Comparison of ENCODE assay signal across 17 cellular contexts in genomic region chr6:138052783-138053182, GRCh38. TPM values are rescaled to one million over a fixed set of nuclear protein-coding genes. Genes with fewer than 3 reads are reported as not detected.
DNase-seq lines count a peak whose midpoint lies in the region; ATAC-seq, FAIRE-seq and TF ChIP-seq lines count a peak whose summit lies in the region.
"Had no signal": no experiment of that assay in that cellular context is flagged by ENCODE, and none has a peak within 500 bp of the region (broad histone marks: within the 10 kb centered on the region; RNA-seq: fewer than 3 reads in every experiment).

No MANE protein-coding gene starts in this region.

- peak; percentile 39 for FAIRE-seq in keratinocyte (lab: Jason Lieb, UNC)
- FAIRE-seq: A204.1 had no signal

- peaks cover 58 to 62% of the 10 kb centered on the region in 2 donors for H3K27me3 Mint-ChIP-seq in stimulated activated naive B cell treated with anti-CD40 and anti-IgM and Interleukin-4, amounts not matched to agents 10 μg/mL and 1 μg/mL and 100 μg/mL, for 72 hours
- H3K27me3 Mint-ChIP-seq in activated naive CD8-positive, alpha-beta T cell treated with anti-CD3 and anti-CD28 coated beads, Interleukin-2, amount 50 U/mL, for 24 hours: peaks cover 41% of the 10 kb centered on the region

- H3K4me1 ChIP-seq in DND-41 (ENCODE audit: insufficient read depth, low read length): peaks cover 5% of the 10 kb centered on the region; the same call in 1 of the 2 replicates
- peaks cover 9% of the 10 kb centered on the region for H3K4me1 ChIP-seq in MM.1S (ENCODE audit: low read length)
- peaks cover 10% of the 10 kb centered on the region for H3K4me1 ChIP-seq in keratinocyte (ENCODE audit: control insufficient read depth, extremely low read depth, insufficient read depth, low read length)
- H3K4me1 ChIP-seq in OCI-LY7 (ENCODE audit: insufficient read depth, low read length, poor library complexity, severe bottlenecking): no peaks in the 10 kb centered on the region
- H3K4me1 ChIP-seq: BE2C, HAP-1, SJCRH30 had no signal

- peaks cover 0 to 6% of the 10 kb centered on the region in 2 donors for H3K4me1 Mint-ChIP-seq in stimulated activated naive B cell treated with anti-CD40 and anti-IgM and Interleukin-4, amounts not matched to agents 10 μg/mL and 1 μg/mL and 100 μg/mL, for 72 hours
- no peaks in the 10 kb centered on the region for H3K4me1 Mint-ChIP-seq in activated naive CD8-positive, alpha-beta T cell treated with anti-CD3 and anti-CD28 coated beads, Interleukin-2, amount 50 U/mL, for 24 hours

- H3K9ac ChIP-seq in DND-41 (ENCODE audit: low read depth, low read length) (no peak overlapping the region), MM.1S (ENCODE audit: low read length) (no peak overlapping the region), keratinocyte (ENCODE audit: control insufficient read depth, extremely low read depth, insufficient read depth, low read length) (no peak overlapping the region)

- dilution Hi-C loops in keratinocyte (cut with MboI; ENCODE audit: extremely low pct_ligation_motif_present, low sequenced_read_pairs): no loop called here

- no peaks in the 10 kb centered on the region for H3F3A ChIP-seq in MM.1S (ENCODE audit: insufficient read depth, low read length)

- H3K27ac ChIP-seq in DND-41 (ENCODE audit: low read length) (no peak overlapping the region), MM.1S (ENCODE audit: low read length) (no peak overlapping the region), keratinocyte (ENCODE audit: control insufficient read depth, insufficient read depth, low read length) (no peak overlapping the region), OCI-LY7 (ENCODE audit: low read depth, low read length, poor library complexity, severe bottlenecking) (no peak overlapping the region)
- H3K27ac ChIP-seq: SJCRH30 had no signal

- H3K27me3 ChIP-seq in DND-41 (ENCODE audit: insufficient read depth, low read length, poor library complexity): no peaks in the 10 kb centered on the region
- no peaks in the 10 kb centered on the region for H3K27me3 ChIP-seq in MM.1S (replicated peaks; ENCODE audit: insufficient read depth, low read length)
- H3K27me3 ChIP-seq in keratinocyte (ENCODE audit: control insufficient read depth, extremely low read depth, insufficient read depth, low read length): no peaks in the 10 kb centered on the region
- H3K27me3 ChIP-seq: BE2C, SJCRH30 had no signal

- H3K4me3 ChIP-seq in DND-41 (ENCODE audit: low read depth in 1 of 2, low read length in 2 of 2) (no peak overlapping the region), MM.1S (ENCODE audit: low read length) (no peak overlapping the region), choroid plexus epithelial cell (ENCODE audit: low read depth, low read length) (no peak overlapping the region), keratinocyte (ENCODE audit: control insufficient read depth in 2 of 3, extremely low read depth in 1 of 3, insufficient read depth in 2 of 3, low read depth in 1 of 3, low read length in 3 of 3) (no peak overlapping the region), OCI-LY7 (ENCODE audit: low read depth, low read length, poor library complexity, severe bottlenecking) (no peak overlapping the region)
- H3K4me3 ChIP-seq: HAP-1, SJCRH30 had no signal

- H3K9me1 ChIP-seq in keratinocyte (ENCODE audit: control insufficient read depth, extremely low read depth, insufficient read depth, low read length): no peaks in the 10 kb centered on the region

- H3K27ac Mint-ChIP-seq in stimulated activated naive B cell treated with anti-CD40 and anti-IgM and Interleukin-4, amounts not matched to agents 10 μg/mL and 1 μg/mL and 100 μg/mL, for 72 hours: no peak overlapping the region
- H3K27ac Mint-ChIP-seq in activated naive CD8-positive, alpha-beta T cell treated with anti-CD3 and anti-CD28 coated beads, Interleukin-2, amount 50 U/mL, for 24 hours: no peak overlapping the region
- H3K27ac Mint-ChIP-seq: CD4-positive, alpha-beta T cell had no signal

- no peak overlapping the region for H2AFZ ChIP-seq in DND-41 (ENCODE audit: low read depth, low read length)
- peak overlapping the region; percentile 35; the same call in 1 of the 2 replicates for H2AFZ ChIP-seq in MM.1S (ENCODE audit: low read length)
- H2AFZ ChIP-seq in keratinocyte (ENCODE audit: control insufficient read depth, low read length): peak overlapping the region; percentile 4
- no peak overlapping the region for H2AFZ ChIP-seq in OCI-LY7 (ENCODE audit: low read length)

- CTCF ChIA-PET in OCI-LY7 (lab: Charles Lee; ENCODE audit: unreplicated experiment): no interaction called here

- H3K9me3 Mint-ChIP-seq in stimulated activated naive B cell treated with anti-CD40 and anti-IgM and Interleukin-4, amounts not matched to agents 10 μg/mL and 1 μg/mL and 100 μg/mL, for 72 hours: peaks cover 22 to 31% of the 10 kb centered on the region in 2 donors
- peaks cover 8% of the 10 kb centered on the region for H3K9me3 Mint-ChIP-seq in activated naive CD8-positive, alpha-beta T cell treated with anti-CD3 and anti-CD28 coated beads, Interleukin-2, amount 50 U/mL, for 24 hours

- no peaks in the 10 kb centered on the region for H3K79me2 ChIP-seq in DND-41 (ENCODE audit: insufficient read depth, low read length)
- H3K79me2 ChIP-seq in MM.1S (ENCODE audit: low read length): no peaks in the 10 kb centered on the region
- H3K79me2 ChIP-seq in keratinocyte (ENCODE audit: control insufficient read depth, insufficient read depth, low read length): no peaks in the 10 kb centered on the region
- no peaks in the 10 kb centered on the region for H3K79me2 ChIP-seq in OCI-LY7 (ENCODE audit: insufficient read depth, low read depth, low read length)

- peak; percentile 50; the same call in 1 of the 3 replicates for ATAC-seq in DND-41 (ENCODE audit: insufficient read depth, low read depth)
- no peak for ATAC-seq in HG03280 (IDR thresholded peaks at IDR 0.05; ENCODE audit: unreplicated experiment)
- ATAC-seq in stimulated activated naive B cell treated with anti-CD40 and anti-IgM and Interleukin-4, amounts not matched to agents 10 μg/mL and 1 μg/mL and 100 μg/mL, for 72 hours (replicated peaks): no peak
- no peak for ATAC-seq in activated naive CD8-positive, alpha-beta T cell treated with anti-CD3 and anti-CD28 coated beads, Interleukin-2, amount 50 U/mL, for 24 hours

- DNase-seq in DND-41: peak; percentile 12
- peak; percentile 26 for DNase-seq in MM.1S
- DNase-seq in choroid plexus epithelial cell (ENCODE audit: low read depth): peak; percentile 2
- no peak for DNase-seq in keratinocyte (ENCODE audit: low read depth, low spot score)
- DNase-seq in stimulated activated naive B cell treated with anti-CD40 and anti-IgM and Interleukin-4, amounts not matched to agents 10 μg/mL and 1 μg/mL and 100 μg/mL, for 72 hours: no peak
- no peak for DNase-seq in activated naive CD8-positive, alpha-beta T cell treated with anti-CD3 and anti-CD28 coated beads, Interleukin-2, amount 50 U/mL, for 24 hours
- DNase-seq in OCI-LY7 (ENCODE audit: low spot score): no peak
- DNase-seq: BE2C; CD4-positive, alpha-beta T cell; MV-4-11; NCI-H1694 treated with DMSO at 0.1 percent for 48 hours; NCI-H510A; NCI-H774; SJCRH30 had no signal

- H3K36me3 Mint-ChIP-seq in stimulated activated naive B cell treated with anti-CD40 and anti-IgM and Interleukin-4, amounts not matched to agents 10 μg/mL and 1 μg/mL and 100 μg/mL, for 72 hours: peaks cover 0 to 9% of the 10 kb centered on the region in 2 donors
- no peaks in the 10 kb centered on the region for H3K36me3 Mint-ChIP-seq in activated naive CD8-positive, alpha-beta T cell treated with anti-CD3 and anti-CD28 coated beads, Interleukin-2, amount 50 U/mL, for 24 hours (ENCODE audit: low read depth)

- POLR2A ChIA-PET in OCI-LY7 (lab: Charles Lee): no interaction called here

- TF ChIP-seq CTCF in DND-41 (IDR thresholded peaks at IDR 0.05; ENCODE audit: borderline replicate concordance, extremely low read depth, low read length, poor library complexity, severe bottlenecking) (no peak), MM.1S (IDR thresholded peaks at IDR 0.05; ENCODE audit: low read length) (no peak), choroid plexus epithelial cell (conservative IDR thresholded peaks at IDR 0.05; ENCODE audit: low read depth, low read length) (no peak), keratinocyte (optimal IDR thresholded peaks at IDR 0.05 in 1 of 3, IDR thresholded peaks at IDR 0.05 in 1 of 3, conservative IDR thresholded peaks at IDR 0.05 in 1 of 3; ENCODE audit: extremely low read depth in 1 of 3, insufficient read depth in 2 of 3, low read length in 3 of 3) (no peak), OCI-LY7 (conservative IDR thresholded peaks at IDR 0.05; ENCODE audit: low read length) (no peak)

- H4K20me1 ChIP-seq in DND-41 (ENCODE audit: insufficient read depth, low read length) (no peaks in the 10 kb centered on the region), MM.1S (ENCODE audit: insufficient read depth, low read length) (no peaks in the 10 kb centered on the region), keratinocyte (ENCODE audit: control insufficient read depth, extremely low read depth, insufficient read depth, low read length) (no peaks in the 10 kb centered on the region), OCI-LY7 (ENCODE audit: insufficient read depth, low read length) (no peaks in the 10 kb centered on the region)

- no peak overlapping the region for H3K4me3 Mint-ChIP-seq in stimulated activated naive B cell treated with anti-CD40 and anti-IgM and Interleukin-4, amounts not matched to agents 10 μg/mL and 1 μg/mL and 100 μg/mL, for 72 hours
- no peak overlapping the region for H3K4me3 Mint-ChIP-seq in activated naive CD8-positive, alpha-beta T cell treated with anti-CD3 and anti-CD28 coated beads, Interleukin-2, amount 50 U/mL, for 24 hours
- H3K4me3 Mint-ChIP-seq: CD4-positive, alpha-beta T cell had no signal

- no TSS peak for BruUV-seq in OCI-LY7 (replicated peaks; lab: Mats Ljungman, UMichigan)

- H3K9me2 ChIP-seq in MM.1S (replicated peaks; ENCODE audit: insufficient read depth, low read length): no peaks in the 10 kb centered on the region
- H3K9me2 ChIP-seq in OCI-LY7 (ENCODE audit: insufficient read depth, low read length): no peaks in the 10 kb centered on the region

- H3K36me3 ChIP-seq in DND-41 (ENCODE audit: insufficient read depth, low read length) (no peaks in the 10 kb centered on the region), MM.1S (replicated peaks; ENCODE audit: insufficient read depth, low read length) (no peaks in the 10 kb centered on the region), keratinocyte (ENCODE audit: control insufficient read depth in 2 of 2, extremely low read depth in 1 of 2, insufficient read depth in 2 of 2, low read length in 2 of 2) (no peaks in the 10 kb centered on the region), OCI-LY7 (ENCODE audit: insufficient read depth, low read length) (no peaks in the 10 kb centered on the region)
- H3K36me3 ChIP-seq: BE2C, HAP-1, SJCRH30 had no signal

- no peak overlapping the region for H3K4me2 ChIP-seq in DND-41 (ENCODE audit: insufficient read depth, low read length)
- no peak overlapping the region for H3K4me2 ChIP-seq in MM.1S (ENCODE audit: low read depth, low read length)
- H3K4me2 ChIP-seq in keratinocyte (ENCODE audit: control insufficient read depth, extremely low read depth, insufficient read depth, low read depth, low read length): peak overlapping the region; percentile 31
- H3K4me2 ChIP-seq in OCI-LY7 (ENCODE audit: low read length): no peak overlapping the region

- intact Hi-C loops in OCI-LY7 (cut with micrococcal nuclease; ENCODE audit: unreplicated experiment): no loop called here

- no peaks in the 10 kb centered on the region for H3K9me3 ChIP-seq in DND-41 (ENCODE audit: insufficient read depth, low read length, severe bottlenecking)
- no peaks in the 10 kb centered on the region for H3K9me3 ChIP-seq in MM.1S (replicated peaks; ENCODE audit: insufficient read depth, low read length)
- no peaks in the 10 kb centered on the region for H3K9me3 ChIP-seq in keratinocyte (ENCODE audit: control insufficient read depth, low read depth, low read length)
- H3K9me3 ChIP-seq in OCI-LY7 (ENCODE audit: low read length): no peaks in the 10 kb centered on the region
- H3K9me3 ChIP-seq: BE2C had no signal

RNA-seq across cellular contexts. Expression of gene PERP, which starts 54.4 kb away (rescaled TPM):
- polyA plus RNA-seq in keratinocyte: 279 to 543 TPM (median 525 TPM) in 3 replicates
- polyA plus RNA-seq in keratinocyte (2011; ENCODE audit: low read depth): 758 TPM
- 314 and 475 TPM in 2 replicates for polyA plus RNA-seq in keratinocyte (2011; cell fraction: cytosol; rRNA removed)
- 637 and 791 TPM in 2 replicates for polyA plus RNA-seq in keratinocyte (2011; cell fraction: nucleus; rRNA removed)
- 460 and 1,316 TPM in 2 replicates for polyA plus RNA-seq in keratinocyte (2012; ENCODE audit: low replicate concordance)
- polyA minus RNA-seq in keratinocyte: 284 to 461 TPM (median 304 TPM) in 3 replicates
- 500 TPM for polyA minus RNA-seq in keratinocyte (2011; cell fraction: cytosol; rRNA and poly(A)+ RNA removed)
- polyA minus RNA-seq in keratinocyte (2011; cell fraction: nucleus; rRNA and poly(A)+ RNA removed): 327 and 470 TPM in 2 replicates
- not detected in 2 replicates for total RNA-seq in OCI-LY7 (2014; rRNA removed; shearing (Covaris generic))
- not detected in 2 replicates for total RNA-seq in OCI-LY7 (2022)

Comparison
In these comparisons a context has a peak if more than half of its experiments do, and no peak if none do; other contexts are left out.
1. DNase-seq: peak in DND-41 (single experiment), MM.1S (single experiment) and choroid plexus epithelial cell (single experiment); none in keratinocyte (single experiment), stimulated activated naive B cell treated with anti-CD40 and anti-IgM and Interleukin-4, amounts not matched to agents 10 μg/mL and 1 μg/mL and 100 μg/mL, for 72 hours (single experiment), activated naive CD8-positive, alpha-beta T cell treated with anti-CD3 and anti-CD28 coated beads, Interleukin-2, amount 50 U/mL, for 24 hours (single experiment) and OCI-LY7 (single experiment).
2. H2AFZ ChIP-seq: peak in MM.1S (single experiment) and keratinocyte (single experiment); none in DND-41 (single experiment) and OCI-LY7 (single experiment).